Comparison of ENCODE assay signal across 8 cellular contexts in the genomic region with DNA sequence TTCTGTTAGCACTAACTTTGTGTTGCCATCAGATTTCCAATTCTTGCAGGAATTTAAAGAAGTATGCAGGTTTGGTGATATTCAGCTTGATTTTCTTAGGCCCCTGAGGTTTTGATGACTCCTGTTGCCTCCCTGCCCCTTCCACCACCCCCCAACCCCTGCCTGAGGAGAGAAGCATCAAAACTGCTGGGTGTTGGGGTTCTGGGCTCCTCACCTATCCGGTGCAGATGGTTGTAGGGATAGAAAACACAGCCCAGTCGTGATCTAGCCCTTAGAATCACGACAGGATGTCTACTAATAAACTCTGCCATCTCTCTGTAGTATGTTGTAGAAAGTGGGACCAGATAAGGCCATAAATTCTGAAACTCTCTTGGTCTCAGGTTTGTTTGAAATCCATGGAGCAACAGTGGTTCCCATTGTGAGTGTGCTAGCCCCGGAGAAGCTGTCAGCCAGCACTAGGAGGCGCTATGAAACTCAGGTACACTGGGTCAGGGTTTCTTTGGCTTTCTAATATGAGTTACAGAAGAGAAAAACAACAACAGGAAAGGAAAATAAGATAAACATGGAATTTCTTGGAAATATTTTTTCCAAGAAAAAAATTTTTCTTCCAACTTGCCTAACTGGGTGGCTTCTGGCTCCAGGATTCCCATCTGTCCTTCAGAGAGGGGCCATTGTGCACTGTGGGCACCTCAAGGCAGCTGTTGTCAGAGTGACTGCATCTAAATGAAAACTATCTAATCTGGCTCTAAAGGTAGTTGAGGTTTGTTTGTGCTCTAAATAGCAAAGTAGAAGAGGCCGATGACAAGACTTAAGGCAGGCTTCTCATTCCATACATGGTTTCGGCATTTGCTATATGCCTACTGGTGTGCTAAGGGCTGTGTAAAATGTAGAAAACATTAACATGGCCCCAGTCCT. TPM values are rescaled to one million over a fixed set of nuclear protein-coding genes. Genes with fewer than 3 reads are reported as not detected.
DNase-seq lines count a peak whose midpoint lies in the region; ATAC-seq, FAIRE-seq and TF ChIP-seq lines count a peak whose summit lies in the region.

No MANE protein-coding gene starts in this region.

- no peaks in the 10 kb centered on the region for H3K27me3 Mint-ChIP-seq in activated B cell treated with CpG ODN at 0.5 μM for 24 hours

- H3K27me3 ChIP-seq in kidney epithelial cell (ENCODE audit: control insufficient read depth, insufficient read depth, low read length), result no peaks in the 10 kb centered on the region

- H3K4me1 Mint-ChIP-seq in activated B cell treated with CpG ODN at 0.5 μM for 24 hours, result no peaks in the 10 kb centered on the region

- H3K4me3 ChIP-seq in AG04449 (ENCODE audit: low read depth, low read length) (no peak overlapping the region), GM12875 (ENCODE audit: low read depth, low read length) (no peak overlapping the region), kidney epithelial cell (ENCODE audit: low read depth, low read length) (no peak overlapping the region)

- H3K36me3 Mint-ChIP-seq in activated B cell treated with CpG ODN at 0.5 μM for 24 hours (ENCODE audit: low read depth), result peaks cover 70% of the 10 kb centered on the region

- H3K9me3 Mint-ChIP-seq in activated B cell treated with CpG ODN at 0.5 μM for 24 hours, result no peaks in the 10 kb centered on the region

- H3K4me3 Mint-ChIP-seq in activated B cell treated with CpG ODN at 0.5 μM for 24 hours, result no peak overlapping the region

- no peaks in the 10 kb centered on the region for H3K36me3 ChIP-seq in kidney epithelial cell (ENCODE audit: control insufficient read depth, insufficient read depth, low read length)

- FAIRE-seq in GM12892 (lab: Jason Lieb, UNC), result no peak

- POLR2A ChIA-PET in AG04449 (lab: Yijun Ruan, JAX), result no interaction called here
- POLR2A ChIA-PET in activated B cell treated with CpG ODN at 0.5 μM for 24 hours (lab: Charles Lee), result interaction anchor here (0.6 to 2.1 kb wide), 3 partner anchors 66 to 77 kb away, joined by 3 to 6 read pairs (median 5); no protein-coding TSS in a partner anchor

- peak; percentile 61 for TF ChIP-seq CTCF in AG04449 (IDR thresholded peaks at IDR 0.05; ENCODE audit: insufficient read depth, low read length, missing control alignments)
- peak; percentile 55; the same call in 1 of the 2 replicates for TF ChIP-seq CTCF in GM12875 (IDR thresholded peaks at IDR 0.05; ENCODE audit: borderline replicate concordance, insufficient read depth, low read depth, low read length)
- peak; percentile 16 for TF ChIP-seq CTCF in activated B cell treated with CpG ODN at 0.5 μM for 24 hours (IDR thresholded peaks at IDR 0.05)
- peak; percentile 74 for TF ChIP-seq CTCF in kidney epithelial cell (IDR thresholded peaks at IDR 0.05; ENCODE audit: insufficient read depth, low read length, poor library complexity, severe bottlenecking)

- intact Hi-C loops in activated B cell treated with CpG ODN at 0.5 μM for 24 hours (cut with micrococcal nuclease), result loop anchor here (1.0 kb wide), 2 partner anchors 187 to 244 kb away; no protein-coding TSS in a partner anchor

- TF ChIP-seq POLR2A in GM12892 (IDR thresholded peaks at IDR 0.05; ENCODE audit: low read depth, low read length), result no peak

- H3K27ac Mint-ChIP-seq in activated B cell treated with CpG ODN at 0.5 μM for 24 hours, result no peak overlapping the region

- no peak for DNase-seq in AG04449 (ENCODE audit: low read depth, low spot score)
- DNase-seq in activated B cell treated with CpG ODN at 0.5 μM for 24 hours, result no peak
- DNase-seq in kidney epithelial cell (ENCODE audit: low read depth), result no peak
- no peak for DNase-seq in GM12892 (ENCODE audit: insufficient read length)
- no peak for DNase-seq in NCI-H1048 (lab: John Stamatoyannopoulos, UW)
- DNase-seq in NCI-H187 treated with DMSO at 0.1 percent for 48 hours (lab: John Stamatoyannopoulos, UW), result no peak

- CTCF ChIA-PET in AG04449 (lab: Yijun Ruan, JAX), result interaction anchor here (1.0 to 2.2 kb wide), 3 partner anchors 15 to 244 kb away, joined by 3 to 5 read pairs (median 3); no protein-coding TSS in a partner anchor
- CTCF ChIA-PET in activated B cell treated with CpG ODN at 0.5 μM for 24 hours (lab: Charles Lee), result interaction anchor here (1.0 to 2.3 kb wide), 4 partner anchors 77 to 308 kb away, joined by 3 to 11 read pairs (median 8); no protein-coding TSS in a partner anchor

- ATAC-seq in activated B cell treated with CpG ODN at 0.5 μM for 24 hours (ENCODE audit: low read depth) (no peak), HG03460 (IDR thresholded peaks at IDR 0.05; ENCODE audit: unreplicated experiment) (no peak)

RNA-seq across cellular contexts. Expression of a gene that starts 8.7 kb away (rescaled TPM):
- total RNA-seq in activated B cell treated with CpG ODN at 0.5 μM for 24 hours (183 and 217 TPM in 2 replicates), kidney epithelial cell (260 and 309 TPM in 2 replicates)
- polyA plus RNA-seq in GM12892 (2012; ENCODE audit: missing spikeins), result 488 TPM

Comparison
In these comparisons a context has a peak if more than half of its experiments do, and no peak if none do; other contexts are left out.
1. CTCF ChIP-seq: peak in every context shown above with its lines; median percentile 74 in kidney epithelial cell; 61 in AG04449; 55 in GM12875; 16 in activated B cell treated with CpG ODN at 0.5 μM for 24 hours.